25 cellular contexts compared by ENCODE assay signal in the genomic region with DNA sequence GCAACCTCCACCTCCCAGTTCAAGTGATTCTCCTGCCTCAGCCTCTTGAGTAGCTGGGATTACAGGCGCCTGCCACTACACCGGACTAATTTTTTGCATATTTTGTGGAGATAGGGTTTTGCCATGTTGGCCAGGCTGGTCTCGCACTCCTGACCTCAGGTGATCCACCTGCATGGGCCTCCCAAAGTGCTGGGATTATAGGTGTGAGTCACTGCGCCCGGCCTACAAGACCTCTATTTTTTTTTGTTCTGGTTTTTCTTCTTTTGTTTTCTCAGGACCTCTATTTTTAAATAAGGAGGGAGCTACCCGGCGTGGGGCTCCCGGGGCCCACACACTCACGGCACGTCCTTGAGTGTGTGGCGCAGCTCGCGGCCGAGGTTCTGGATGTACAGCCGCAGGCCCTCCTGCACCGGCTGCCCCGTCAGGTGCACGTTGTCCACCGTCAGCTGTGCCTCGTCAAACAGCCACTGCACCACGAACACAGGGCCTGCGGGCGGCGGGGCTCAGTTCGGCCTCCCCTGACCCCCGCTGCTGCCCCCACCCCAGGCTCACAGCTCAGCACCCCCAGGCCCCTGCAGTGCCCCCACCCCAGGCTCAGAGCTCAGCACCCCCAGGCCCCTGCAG. TPM values are rescaled to one million over a fixed set of nuclear protein-coding genes. Genes with fewer than 3 reads are reported as not detected.
"Had no signal": no experiment of that assay in that cellular context is flagged by ENCODE, and none has a peak within 500 bp of the region (broad histone marks: within the 10 kb centered on the region; RNA-seq: fewer than 3 reads in every experiment).

No MANE protein-coding gene starts in this region.

- DNase-seq: activated CD4-positive, alpha-beta memory T cell treated with anti-CD3 and anti-CD28 coated beads for 36 hours; activated CD4-positive, alpha-beta T cell treated with anti-CD3 and anti-CD28 coated beads, Interleukin-2, amount 10 ng/mL, durations not matched to agents 7 days and 5 days; activated CD4-positive, CD25-positive, alpha-beta regulatory T cell; activated CD8-positive, alpha-beta memory T cell treated with anti-CD3 and anti-CD28 coated beads for 24 hours; activated effector memory CD4-positive, alpha-beta T cell treated with anti-CD3 and anti-CD28 coated beads, Interleukin-2, amount 50 U/mL, for 16 hours; activated naive CD4-positive, alpha-beta T cell treated with Interleukin-2 at 50 U/mL for 16 hours; activated naive CD8-positive, alpha-beta T cell treated with anti-CD3 and anti-CD28 coated beads, Interleukin-2, amount 50 U/mL, for 24 hours; activated T-cell treated with anti-CD3 and anti-CD28 coated beads, Interleukin-2, amount 50 U/mL, for 4 hours; amniotic stem cell; body of pancreas; Karpas-422; MM.1S; NCI-H1105 treated with DMSO at 0.1 percent for 48 hours; NCI-H1436 treated with DMSO at 0.1 percent for 48 hours; NCI-H187; NCI-H2081; NCI-H446; NCI-H524; SIG-M5; T-helper 2 cell; T1000 had no signal

- H3K27ac Mint-ChIP-seq: activated CD4-positive, alpha-beta memory T cell treated with anti-CD3 and anti-CD28 coated beads for 36 hours; activated CD4-positive, alpha-beta T cell treated with anti-CD3 and anti-CD28 coated beads, Interleukin-2, amount 10 ng/mL, durations not matched to agents 7 days and 5 days; activated naive CD8-positive, alpha-beta T cell treated with anti-CD3 and anti-CD28 coated beads, Interleukin-2, amount 50 U/mL, for 24 hours had no signal

- H3K9me3 ChIP-seq: ascending aorta, body of pancreas had no signal

- H3K4me3 ChIP-seq: ascending aorta, body of pancreas had no signal

- H3K27ac ChIP-seq: ascending aorta, body of pancreas, VCaP had no signal

- H3K36me3 ChIP-seq: ascending aorta had no signal

- H3K9me3 Mint-ChIP-seq: activated CD4-positive, alpha-beta memory T cell treated with anti-CD3 and anti-CD28 coated beads for 36 hours; activated CD4-positive, alpha-beta T cell treated with anti-CD3 and anti-CD28 coated beads, Interleukin-2, amount 10 ng/mL, durations not matched to agents 7 days and 5 days; activated naive CD4-positive, alpha-beta T cell treated with anti-CD3 and anti-CD28 coated beads, Interleukin-2, amount 50 U/mL, for 72 hours; activated naive CD8-positive, alpha-beta T cell treated with anti-CD3 and anti-CD28 coated beads, Interleukin-2, amount 50 U/mL, for 24 hours; activated T-cell treated with anti-CD3 and anti-CD28 coated beads, Interleukin-2, amount 50 U/mL, for 4 hours had no signal

- H3K4me3 Mint-ChIP-seq: activated CD4-positive, alpha-beta memory T cell treated with anti-CD3 and anti-CD28 coated beads for 36 hours; activated CD4-positive, alpha-beta T cell treated with anti-CD3 and anti-CD28 coated beads, Interleukin-2, amount 10 ng/mL, durations not matched to agents 7 days and 5 days; activated naive CD8-positive, alpha-beta T cell treated with anti-CD3 and anti-CD28 coated beads, Interleukin-2, amount 50 U/mL, for 24 hours; activated T-cell treated with anti-CD3 and anti-CD28 coated beads, Interleukin-2, amount 50 U/mL, for 4 hours had no signal

- ATAC-seq: activated naive CD4-positive, alpha-beta T cell treated with anti-CD3 and anti-CD28 coated beads, Interleukin-2, amount 50 U/mL, for 72 hours; activated naive CD8-positive, alpha-beta T cell treated with anti-CD3 and anti-CD28 coated beads, Interleukin-2, amount 50 U/mL, for 24 hours; activated T-cell treated with anti-CD3 and anti-CD28 coated beads, Interleukin-2, amount 50 U/mL, for 4 hours; body of pancreas had no signal

- H3K36me3 Mint-ChIP-seq: activated CD4-positive, alpha-beta memory T cell treated with anti-CD3 and anti-CD28 coated beads for 36 hours; activated naive CD4-positive, alpha-beta T cell treated with anti-CD3 and anti-CD28 coated beads, Interleukin-2, amount 50 U/mL, for 72 hours had no signal

RNA-seq across cellular contexts. Expression of gene NOTUM, which starts 5.8 kb away (rescaled TPM):
- total RNA-seq: ascending aorta, bronchial epithelial cell had no signal

RNA-seq across cellular contexts. Expression of gene MYADML2, which starts 8.1 kb away (rescaled TPM):
- total RNA-seq: activated CD4-positive, alpha-beta memory T cell treated with anti-CD3 and anti-CD28 coated beads for 36 hours; activated CD4-positive, alpha-beta T cell treated with anti-CD3 and anti-CD28 coated beads, Interleukin-2, amount 10 ng/mL, durations not matched to agents 7 days and 5 days; activated naive CD4-positive, alpha-beta T cell treated with anti-CD3 and anti-CD28 coated beads, Interleukin-2, amount 50 U/mL, for 72 hours; activated T-cell treated with anti-CD3 and anti-CD28 coated beads, Interleukin-2, amount 50 U/mL, for 4 hours; ascending aorta; body of pancreas; bronchial epithelial cell had no signal
